ENCODE assay signal across 7 cellular contexts in genomic region chr2:191521608-191522208, GRCh38.
DNase-seq lines count a peak whose midpoint lies in the region; ATAC-seq and TF ChIP-seq lines count a peak whose summit lies in the region.

No MANE protein-coding gene starts in this region.

- no peak overlapping the region for H3K9ac ChIP-seq in Loucy (ENCODE audit: low read depth, low read length, poor library complexity, severe bottlenecking)

- H3K79me2 ChIP-seq in Loucy (ENCODE audit: insufficient read depth, low read length) = no peaks in the 10 kb centered on the region

- H3K4me1 ChIP-seq in Loucy (ENCODE audit: insufficient read depth, low read length, poor library complexity, severe bottlenecking) (no peaks in the 10 kb centered on the region), breast epithelium (no peaks in the 10 kb centered on the region), mucosa of descending colon (ENCODE audit: low read depth) (no peaks in the 10 kb centered on the region)

- intact Hi-C loops in breast epithelium (cut with DNase I; ENCODE audit: low total_unique reads) = no loop called here
- intact Hi-C loops in mucosa of descending colon (cut with DNase I, micrococcal nuclease) = loop anchor here in 1 of 2 donors (5.0 to 10.0 kb wide), 2 partner anchors 354 to 467 kb away; no protein-coding TSS in a partner anchor
- intact Hi-C loops in head of caudate nucleus (cut with DNase I) = no loop called here

- DNase-seq in G401 (ENCODE audit: low spot score) (peak; percentile 11), breast epithelium (ENCODE audit: low spot score in 2 of 2) (no peak), mucosa of descending colon (no peak), head of caudate nucleus (no peak), OCI-M2 (lab: John Stamatoyannopoulos, UW; ENCODE audit: unreplicated experiment) (no peak)

- H3K9me2 ChIP-seq in Loucy (replicated peaks; ENCODE audit: low read depth, low read length) = no peaks in the 10 kb centered on the region

- no peak overlapping the region for H3K4me2 ChIP-seq in Loucy (ENCODE audit: low read depth, low read length, poor library complexity, severe bottlenecking)

- no peak for TF ChIP-seq POLR2A in breast epithelium (IDR thresholded peaks at IDR 0.05)

- H3K9me3 ChIP-seq in Loucy (ENCODE audit: insufficient read depth, low read depth, low read length) = no peaks in the 10 kb centered on the region
- no peaks in the 10 kb centered on the region for H3K9me3 ChIP-seq in breast epithelium
- no peaks in the 10 kb centered on the region for H3K9me3 ChIP-seq in mucosa of descending colon

- peak; percentile 93 for TF ChIP-seq CTCF in Loucy (conservative IDR thresholded peaks at IDR 0.05; ENCODE audit: low read length)
- TF ChIP-seq CTCF in breast epithelium (IDR thresholded peaks at IDR 0.05) = peak; percentile 50 to 88 (median 82)
- peak; percentile 37 for TF ChIP-seq CTCF in mucosa of descending colon (IDR thresholded peaks at IDR 0.05)

- no peaks in the 10 kb centered on the region for H3F3A ChIP-seq in Loucy (ENCODE audit: low read depth)

- peak overlapping the region; percentile 38; the same call in 1 of the 2 replicates for H2AFZ ChIP-seq in Loucy (ENCODE audit: low read length)

- H4K20me1 ChIP-seq in Loucy (ENCODE audit: insufficient read depth, low read length, poor library complexity, severe bottlenecking) = no peaks in the 10 kb centered on the region

- H3K36me3 ChIP-seq in Loucy (ENCODE audit: insufficient read depth, low read length) (no peaks in the 10 kb centered on the region), breast epithelium (no peaks in the 10 kb centered on the region), mucosa of descending colon (ENCODE audit: low read depth) (no peaks in the 10 kb centered on the region)

- no peak overlapping the region for H3K4me3 ChIP-seq in Loucy (ENCODE audit: low read length, poor library complexity, severe bottlenecking)
- no peak overlapping the region for H3K4me3 ChIP-seq in breast epithelium
- no peak overlapping the region for H3K4me3 ChIP-seq in mucosa of descending colon

- ATAC-seq in mucosa of descending colon = no peak
- no peak for ATAC-seq in HG02938 (IDR thresholded peaks at IDR 0.05; ENCODE audit: unreplicated experiment)

- no peaks in the 10 kb centered on the region for H3K27me3 ChIP-seq in Loucy (ENCODE audit: insufficient read depth, low read length, poor library complexity, severe bottlenecking)
- no peaks in the 10 kb centered on the region for H3K27me3 ChIP-seq in breast epithelium

- H3K27ac ChIP-seq in breast epithelium = no peak overlapping the region

- in situ Hi-C loops in G401 (cut with HindIII; ENCODE audit: low sequenced_read_pairs) = no loop called here

Comparison
In these comparisons a context has a peak if more than half of its experiments do, and no peak if none do; other contexts are left out.
1. CTCF ChIP-seq: peak in every context shown above with its lines; median percentile 93 in Loucy; 82 in breast epithelium; 37 in mucosa of descending colon.